ENCODE assay signal across 8 cellular contexts in the genomic region with DNA sequence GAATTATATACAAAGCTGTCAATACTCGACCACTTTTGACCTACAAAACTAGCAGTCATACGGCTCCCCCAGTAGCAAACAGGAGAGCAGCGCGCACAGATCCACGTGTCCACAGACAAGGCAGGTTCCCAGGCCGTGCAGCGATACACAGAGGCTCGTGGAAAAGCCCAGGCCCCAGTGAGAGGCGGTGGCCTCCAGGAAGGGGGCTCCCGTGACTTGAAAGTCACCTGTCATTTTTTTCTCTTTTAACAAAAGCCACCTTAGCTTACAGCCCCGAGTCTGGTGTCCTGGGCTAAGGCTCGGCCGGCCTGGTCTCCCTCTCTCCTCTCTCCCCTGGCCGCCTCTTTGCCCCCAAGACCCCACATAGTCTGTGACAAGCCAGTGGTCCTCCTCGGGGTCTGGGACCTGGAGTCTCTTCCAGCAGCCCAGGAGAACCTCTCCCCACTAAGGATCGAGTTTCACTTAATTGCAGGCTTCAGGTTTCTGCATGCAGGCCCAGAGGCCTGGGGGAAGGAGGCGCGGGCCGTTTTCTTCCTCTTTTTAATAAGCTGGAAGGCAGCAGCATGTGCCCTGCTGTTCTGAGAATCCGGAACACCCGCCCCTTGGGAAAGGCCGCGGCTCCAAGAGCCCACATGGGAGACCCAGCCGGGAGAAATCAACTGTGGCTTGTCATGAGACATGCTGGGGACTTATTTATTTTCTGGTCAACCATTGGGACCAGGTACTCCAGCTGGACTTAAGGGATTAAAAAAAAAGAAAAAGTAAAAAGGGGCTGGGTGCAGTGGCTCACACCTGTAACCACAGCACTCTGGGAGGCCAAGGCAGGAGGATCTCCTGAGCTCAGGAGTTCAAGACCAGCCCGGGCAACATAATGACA. TPM values are rescaled to one million over a fixed set of nuclear protein-coding genes. Genes with fewer than 3 reads are reported as not detected.
A peak's percentile ranks its signal among the peaks of the same experiment; 100 is the strongest.
DNase-seq lines count a peak whose midpoint lies in the region; ATAC-seq, FAIRE-seq and TF ChIP-seq lines count a peak whose summit lies in the region.

No MANE protein-coding gene starts in this region.

- peak; percentile 43 for ATAC-seq in GM21529 (IDR thresholded peaks at IDR 0.05; ENCODE audit: unreplicated experiment)
- peak; percentile 49 for ATAC-seq in GM12878
- ATAC-seq in activated T-cell treated with anti-CD3 and anti-CD28 coated beads, Interleukin-2, amount 50 U/mL, for 72 hours (replicated peaks in 1 of 2): no peak
- ATAC-seq in GM18867 (IDR thresholded peaks at IDR 0.05; ENCODE audit: unreplicated experiment): no peak

- H3K27ac ChIP-seq in GM12878 (ENCODE audit: control insufficient read depth, insufficient read depth): peak overlapping the region; percentile 79

- H3K27ac Mint-ChIP-seq in type B pancreatic cell: peak overlapping the region; percentile 94
- H3K27ac Mint-ChIP-seq in activated T-cell treated with anti-CD3 and anti-CD28 coated beads, Interleukin-2, amount 50 U/mL, for 72 hours: no peak overlapping the region

- H2AFZ ChIP-seq in GM12878 (ENCODE audit: control insufficient read depth, low read depth, low read length): no peak overlapping the region

- POLR2A ChIA-PET in GM12878 (lab: Charles Lee): interaction anchor here (0.5 to 4.0 kb wide), 8 partner anchors 8 to 482 kb away, joined by 3 to 31 read pairs (median 3); a partner anchor contains a TSS

- no peak for TF ChIP-seq EP300 in GM12878 (IDR thresholded peaks at IDR 0.05; ENCODE audit: borderline replicate concordance in 1 of 2, control insufficient read depth in 1 of 2, low read depth in 2 of 2, low read length in 2 of 2)

- H4K20me1 ChIP-seq in GM12878 (ENCODE audit: control insufficient read depth, insufficient read depth): no peaks in the 10 kb centered on the region

- FAIRE-seq in GM12878 (lab: Jason Lieb, UNC): no peak

- no peaks in the 10 kb centered on the region for H3K27me3 Mint-ChIP-seq in type B pancreatic cell
- no peaks in the 10 kb centered on the region for H3K27me3 Mint-ChIP-seq in activated T-cell treated with anti-CD3 and anti-CD28 coated beads, Interleukin-2, amount 50 U/mL, for 72 hours (ENCODE audit: low read depth)

- H3K9me3 ChIP-seq in GM12878 (replicated peaks; ENCODE audit: control insufficient read depth, insufficient read depth, low read length): no peaks in the 10 kb centered on the region

- 25% methylated on average over 25 of the region's 25 CpGs for WGBS in GM12878 (ENCODE audit: insufficient coverage, insufficient replicate concordance, low lambda C conversion rate, missing lambda C conversion rate)

- peak overlapping the region; percentile 25 for H3K4me3 ChIP-seq in GM12878

- peak overlapping the region; percentile 86 for H3K4me3 Mint-ChIP-seq in type B pancreatic cell
- H3K4me3 Mint-ChIP-seq in activated T-cell treated with anti-CD3 and anti-CD28 coated beads, Interleukin-2, amount 50 U/mL, for 72 hours: peak overlapping the region in 1 of 2 donors; percentile 2

- peak overlapping the region; percentile 77 for H3K4me2 ChIP-seq in GM12878 (ENCODE audit: control insufficient read depth, insufficient read depth)

- in situ Hi-C loops in GM12878 (cut with MboI): no loop called here

- peaks cover 79% of the 10 kb centered on the region for H3K4me1 ChIP-seq in GM12878 (ENCODE audit: control insufficient read depth, insufficient read depth, low read length)

- H3K4me1 Mint-ChIP-seq in type B pancreatic cell (ENCODE audit: unreplicated experiment): peaks cover 60% of the 10 kb centered on the region
- peaks cover 95% of the 10 kb centered on the region for H3K4me1 Mint-ChIP-seq in activated T-cell treated with anti-CD3 and anti-CD28 coated beads, Interleukin-2, amount 50 U/mL, for 72 hours (ENCODE audit: low read depth)

- intact Hi-C loops in GM12878 (cut with micrococcal nuclease; ENCODE audit: unreplicated experiment): no loop called here

- peak; percentile 12; the same call in 1 of the 2 replicates for TF ChIP-seq RAD21 in GM12878 (IDR thresholded peaks at IDR 0.05; ENCODE audit: insufficient read depth, low read depth, low read length)

- CTCF ChIA-PET in GM12878 (lab: Yijun Ruan, JAX): interaction anchor here (0.6 to 1.1 kb wide), 5 partner anchors 9 to 355 kb away, joined by 3 to 4 read pairs (median 3); no protein-coding TSS in a partner anchor

- RAD21 ChIA-PET in GM12878 (lab: Charles Lee; ENCODE audit: unreplicated experiment): interaction anchor here (0.7 to 4.3 kb wide), 4 partner anchors 13 to 98 kb away, joined by 4 to 37 read pairs (median 4); no protein-coding TSS in a partner anchor

- no TSS peak for BruUV-seq in GM12878 (replicated peaks; lab: Mats Ljungman, UMichigan)

- no peaks in the 10 kb centered on the region for H3K27me3 ChIP-seq in GM12878 (replicated peaks in 1 of 2; ENCODE audit: control insufficient read depth in 2 of 2, insufficient read depth in 2 of 2, low read length in 1 of 2)

- no peaks in the 10 kb centered on the region for H3K36me3 Mint-ChIP-seq in type B pancreatic cell
- H3K36me3 Mint-ChIP-seq in activated T-cell treated with anti-CD3 and anti-CD28 coated beads, Interleukin-2, amount 50 U/mL, for 72 hours (ENCODE audit: insufficient read depth in 2 of 2): no peaks in the 10 kb centered on the region

- H3K9ac ChIP-seq in GM12878 (ENCODE audit: control insufficient read depth, insufficient read depth, low read length): peak overlapping the region; percentile 64

- TF ChIP-seq CTCF in GM12878 (IDR thresholded peaks at IDR 0.05 in 2 of 3, conservative IDR thresholded peaks at IDR 0.05 in 1 of 3; ENCODE audit: control insufficient read depth in 2 of 3, extremely low read depth in 1 of 3, insufficient read depth in 1 of 3, low read depth in 3 of 3, low read length in 3 of 3) (no peak), type B pancreatic cell (conservative IDR thresholded peaks at IDR 0.05) (no peak)

- TF ChIP-seq POLR2A in GM12878 (IDR thresholded peaks at IDR 0.05; ENCODE audit: low read depth, low read length): no peak

- H3K9me3 Mint-ChIP-seq in type B pancreatic cell: no peaks in the 10 kb centered on the region
- no peaks in the 10 kb centered on the region for H3K9me3 Mint-ChIP-seq in activated T-cell treated with anti-CD3 and anti-CD28 coated beads, Interleukin-2, amount 50 U/mL, for 72 hours

- peaks cover 7 to 8% of the 10 kb centered on the region in 2 experiments; a peak in 3 of 4 replicates for H3K36me3 ChIP-seq in GM12878 (ENCODE audit: control insufficient read depth in 2 of 2, insufficient read depth in 2 of 2, low read length in 1 of 2)

- H3K79me2 ChIP-seq in GM12878 (ENCODE audit: control insufficient read depth, insufficient read depth, low read length): peaks cover 98% of the 10 kb centered on the region

- DNase-seq in NCI-H2171 (lab: John Stamatoyannopoulos, UW) (peak; percentile 91), GM12878 (ENCODE audit: low read depth, low spot score) (no peak), left kidney (ENCODE audit: low read depth, low spot score) (peak; percentile 95), type B pancreatic cell (ENCODE audit: extremely low spot score, unreplicated experiment) (peak; percentile 70)
- no peak for DNase-seq in activated T-cell treated with anti-CD3 and anti-CD28 coated beads, Interleukin-2, amount 50 U/mL, for 72 hours
- no peak for DNase-seq in activated CD4-positive, alpha-beta T cell treated with anti-CD3 and anti-CD28 coated beads for 4 hours

- SMC1A ChIA-PET in GM12878 (lab: Charles Lee; ENCODE audit: uncharacterized antibody, unreplicated experiment): interaction anchor here (0.7 to 6.3 kb wide), 8 partner anchors 12 to 215 kb away, joined by 3 to 48 read pairs (median 3); no protein-coding TSS in a partner anchor

TF ChIP-seq in GM12878, 131 proteins besides CTCF, POLR2A, EP300 and RAD21 (continues in another document):
- TF ChIP-seq MXI1 (IDR thresholded peaks at IDR 0.05; ENCODE audit: low read depth, low read length): no peak
- TF ChIP-seq NFIC (IDR thresholded peaks at IDR 0.05; ENCODE audit: low read depth, low read length): peak; percentile 31; the same call in 1 of the 2 replicates
- no peak for TF ChIP-seq GATAD2B (conservative IDR thresholded peaks at IDR 0.05; ENCODE audit: low read depth)
- TF ChIP-seq IKZF2 (IDR thresholded peaks at IDR 0.05): peak in 1 of 2 experiments; percentile 38; a peak in 1 of 4 replicates
- TF ChIP-seq, protein P1, sequence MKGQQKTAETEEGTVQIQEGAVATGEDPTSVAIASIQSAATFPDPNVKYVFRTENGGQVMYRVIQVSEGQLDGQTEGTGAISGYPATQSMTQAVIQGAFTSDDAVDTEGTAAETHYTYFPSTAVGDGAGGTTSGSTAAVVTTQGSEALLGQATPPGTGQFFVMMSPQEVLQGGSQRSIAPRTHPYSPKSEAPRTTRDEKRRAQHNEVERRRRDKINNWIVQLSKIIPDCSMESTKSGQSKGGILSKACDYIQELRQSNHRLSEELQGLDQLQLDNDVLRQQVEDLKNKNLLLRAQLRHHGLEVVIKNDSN (IDR thresholded peaks at IDR 0.05; ENCODE audit: borderline replicate concordance, extremely low read length, insufficient read depth, low read depth, low read length): no peak

RNA-seq across cellular contexts. Expression of a gene that starts 15.9 kb away (rescaled TPM):
- 166 and 195 TPM in 2 replicates for total RNA-seq in GM12878 (2013; cell fraction: nucleolus; rRNA removed)
- total RNA-seq in GM12878 (2014; rRNA removed) (12.8 and 18.6 TPM in 2 replicates), GM12878 (2014; rRNA removed; fragmentation: Illumina TruSeq; extraction: Trizol) (7.2 and 8.6 TPM in 2 replicates), GM12878 (2021) (164 and 179 TPM in 2 replicates), type B pancreatic cell (ENCODE audit: low replicate concordance) (219 and 227 TPM in 2 replicates)
- 25.4 TPM for polyA plus RNA-seq in GM12878 (2011; ENCODE audit: low read depth)
- polyA plus RNA-seq in GM12878 (2011; rRNA removed) (2.6 and 4.2 TPM in 2 replicates), GM12878 (2014; fragmentation: Illumina TruSeq; extraction: Trizol) (10.2 and 17.4 TPM in 2 replicates), GM12878 (2014; fragmentation: Nextera tagmentation; extraction: Ambion mirVana) (under 1 TPM; 0.43 to 0.60 TPM), GM12878 (2014; rRNA removed) (41.1 and 63.1 TPM in 2 replicates), GM12878 (2016; fragmentation: Nextera tagmentation; extraction: Ambion mirVana) (10 to 100 TPM; 12.7 to 17.1 TPM)
- 6.2 and 8.2 TPM in 2 replicates for polyA plus RNA-seq in GM12878 (2011; cell fraction: cytosol; rRNA removed)
- 44.5 and 72.5 TPM in 2 replicates for polyA plus RNA-seq in GM12878 (2011; cell fraction: nucleus; rRNA removed)
- polyA plus RNA-seq in GM12878 (2012): 79.0 and 103 TPM in 2 replicates
- 33.4 and 33.8 TPM in 2 replicates for polyA minus RNA-seq in GM12878 (2011; rRNA and poly(A)+ RNA removed)
- polyA minus RNA-seq in GM12878 (2011; cell fraction: cytosol; rRNA and poly(A)+ RNA removed): 26.9 and 42.9 TPM in 2 replicates
- 23.1 and 47.3 TPM in 2 replicates for polyA minus RNA-seq in GM12878 (2011; cell fraction: nucleus; rRNA and poly(A)+ RNA removed)
- total RNA-seq in activated T-cell treated with anti-CD3 and anti-CD28 coated beads, Interleukin-2, amount 50 U/mL, for 72 hours: 100 to 1,000 TPM; 125 to 142 TPM

Comparison
In these comparisons a context has a peak if more than half of its experiments do, and no peak if none do; other contexts are left out.
1. ATAC-seq: peak in GM21529 (single experiment) and GM12878 (single experiment); none in activated T-cell treated with anti-CD3 and anti-CD28 coated beads, Interleukin-2, amount 50 U/mL, for 72 hours (0 of 2) and GM18867 (single experiment).
2. DNase-seq: peak in NCI-H2171 (single experiment), left kidney (single experiment) and type B pancreatic cell (single experiment); none in GM12878 (single experiment), activated T-cell treated with anti-CD3 and anti-CD28 coated beads, Interleukin-2, amount 50 U/mL, for 72 hours (0 of 2) and activated CD4-positive, alpha-beta T cell treated with anti-CD3 and anti-CD28 coated beads for 4 hours (0 of 2).